ENCODE assay signal across 9 cellular contexts in genomic region chr12:69630191-69630590, GRCh38. TPM values are rescaled to one million over a fixed set of nuclear protein-coding genes. Genes with fewer than 3 reads are reported as not detected.
DNase-seq lines count a peak whose midpoint lies in the region; TF ChIP-seq lines count a peak whose summit lies in the region.
"Had no signal": no experiment of that assay in that cellular context is flagged by ENCODE, and none has a peak within 500 bp of the region (broad histone marks: within the 10 kb centered on the region; RNA-seq: fewer than 3 reads in every experiment).

No MANE protein-coding gene starts in this region.

- H3K9me3 ChIP-seq in transverse colon, result no peaks in the 10 kb centered on the region

- TF ChIP-seq POLR2A in lower leg skin (IDR thresholded peaks at IDR 0.05) (no peak), transverse colon (IDR thresholded peaks at IDR 0.05) (no peak)

- H3K4me3 ChIP-seq in choroid plexus epithelial cell (ENCODE audit: low read depth, low read length), result no peak overlapping the region
- H3K4me3 ChIP-seq in lower leg skin (ENCODE audit: low read depth, poor library complexity, severe bottlenecking), result no peak overlapping the region
- H3K4me3 ChIP-seq in transverse colon, result no peak overlapping the region

- H3K27ac ChIP-seq in transverse colon, result no peak overlapping the region

- TF ChIP-seq EP300 in transverse colon (IDR thresholded peaks at IDR 0.05; ENCODE audit: low read depth), result no peak

- H3K36me3 ChIP-seq in transverse colon, result no peaks in the 10 kb centered on the region

- intact Hi-C loops in lower leg skin (cut with DNase I; ENCODE audit: low total_unique reads) (no loop called here), transverse colon (cut with DNase I; ENCODE audit: low total_unique reads) (no loop called here)

- WGBS in lower leg skin, 2 donors, result 81 to 84% methylated on average over 6 of the region's 6 CpGs
- WGBS in transverse colon (ENCODE audit: low coverage in 1 of 2), 2 donors, result 82 to 87% methylated on average over 3 to 6 of the region's 6 CpGs

- in situ Hi-C loops in transverse colon (cut with MboI; ENCODE audit: low pct_ligation_motif_present in 1 of 4, low pct_unique_long_range_greater_than_20kb in 1 of 4, low sequenced_read_pairs in 3 of 4), result loop anchor here in 1 of 4 donors (10.0 kb wide), 1 partner anchor 275 kb away; the partner anchor contains the start of gene YEATS4

- TF ChIP-seq CTCF in choroid plexus epithelial cell (conservative IDR thresholded peaks at IDR 0.05; ENCODE audit: low read depth, low read length) (peak; percentile 45), lower leg skin (IDR thresholded peaks at IDR 0.05) (no peak), transverse colon (IDR thresholded peaks at IDR 0.05) (no peak)

- H3K4me1 ChIP-seq in transverse colon, result no peaks in the 10 kb centered on the region

- no peaks in the 10 kb centered on the region for H3K27me3 ChIP-seq in transverse colon

- DNase-seq in NCI-H510A treated with DMSO at 0.1 percent for 48 hours (lab: John Stamatoyannopoulos, UW) (peak; percentile 11), NCI-H510A (lab: John Stamatoyannopoulos, UW) (no peak), NCI-H69 (lab: John Stamatoyannopoulos, UW) (peak; percentile 1), choroid plexus epithelial cell (ENCODE audit: low read depth) (peak; percentile 15), renal cortical epithelial cell (ENCODE audit: low read depth) (peak; percentile 8), lower leg skin (ENCODE audit: low spot score in 2 of 2) (no peak), transverse colon (no peak), D341Med (ENCODE audit: low spot score) (no peak)
- DNase-seq: NCI-H524 treated with DMSO at 0.1 percent for 48 hours had no signal

RNA-seq across cellular contexts. Expression of gene LRRC10, which starts 19.5 kb away (rescaled TPM):
- total RNA-seq in renal cortical epithelial cell (not detected in 2 replicates), lower leg skin (not detected), transverse colon (not detected)

RNA-seq across cellular contexts. Expression of gene CCT2, which starts 44.9 kb away (rescaled TPM):
- total RNA-seq in renal cortical epithelial cell (284 and 471 TPM in 2 replicates), lower leg skin (10 to 100 TPM; 49.4 to 86.4 (median 61.1) TPM), transverse colon (10 to 100 TPM; 25.4 to 92.7 (median 46.9) TPM)

Comparison
In these comparisons a context has a peak if more than half of its experiments do, and no peak if none do; other contexts are left out.
1. DNase-seq: peak in NCI-H510A treated with DMSO at 0.1 percent for 48 hours (single experiment), NCI-H69 (single experiment), choroid plexus epithelial cell (single experiment) and renal cortical epithelial cell (single experiment); none in NCI-H510A (single experiment), lower leg skin (0 of 2), transverse colon (single experiment) and D341Med (single experiment).